In the genomic region with DNA sequence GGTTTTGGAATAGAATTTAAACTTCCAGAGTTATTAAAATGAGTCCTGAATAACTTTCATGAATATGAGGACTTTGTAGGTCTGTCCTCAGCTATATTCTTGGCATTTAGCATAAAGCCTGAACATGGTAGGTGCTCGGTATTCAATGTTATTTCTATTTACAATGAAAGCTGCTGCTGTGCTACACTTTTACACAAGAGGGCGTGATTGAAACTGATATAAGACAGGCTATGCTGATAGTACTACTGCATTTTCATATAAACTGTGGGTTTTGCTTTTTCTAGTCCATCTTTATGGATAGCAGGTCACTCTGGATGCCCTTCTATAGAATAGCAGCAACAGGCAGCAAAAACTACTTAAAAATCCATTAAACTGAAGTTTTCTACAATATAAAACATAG, we compare ENCODE assay signal across 11 cellular contexts. TPM values are rescaled to one million over a fixed set of nuclear protein-coding genes. Genes with fewer than 3 reads are reported as not detected.
DNase-seq lines count a peak whose midpoint lies in the region; TF ChIP-seq lines count a peak whose summit lies in the region.
"Had no signal": no experiment of that assay in that cellular context is flagged by ENCODE, and none has a peak within 500 bp of the region (broad histone marks: within the 10 kb centered on the region; RNA-seq: fewer than 3 reads in every experiment).

No MANE protein-coding gene starts in this region.

- H4K20me1 ChIP-seq in H9 (ENCODE audit: control insufficient read depth, insufficient read depth, insufficient read length) (no peaks in the 10 kb centered on the region), OCI-LY7 (ENCODE audit: insufficient read depth, low read length) (no peaks in the 10 kb centered on the region)

- H3K27ac Mint-ChIP-seq in H9, result no peak overlapping the region

- no peak overlapping the region for H3K4me3 Mint-ChIP-seq in H9

- H3K4me1 ChIP-seq in H9 (ENCODE audit: insufficient read depth, low read length), result no peaks in the 10 kb centered on the region
- peaks cover 3% of the 10 kb centered on the region for H3K4me1 ChIP-seq in OCI-LY7 (ENCODE audit: insufficient read depth, low read length, poor library complexity, severe bottlenecking)
- no peaks in the 10 kb centered on the region for H3K4me1 ChIP-seq in suprapubic skin

- no peaks in the 10 kb centered on the region for H3K36me3 Mint-ChIP-seq in H9 (ENCODE audit: insufficient read depth in 1 of 3, low read depth in 3 of 3)

- intact Hi-C loops in OCI-LY7 (cut with micrococcal nuclease; ENCODE audit: unreplicated experiment), result no loop called here

- H3K27me3 ChIP-seq in H9 (ENCODE audit: insufficient read depth, low read length), result no peaks in the 10 kb centered on the region
- H3K27me3 ChIP-seq in kidney epithelial cell (ENCODE audit: control insufficient read depth, insufficient read depth, low read length), result no peaks in the 10 kb centered on the region
- H3K27me3 ChIP-seq in suprapubic skin, result no peaks in the 10 kb centered on the region

- no peak overlapping the region for H4K5ac ChIP-seq in H9 (ENCODE audit: insufficient read length, low read depth, low read length)

- no peak overlapping the region for H3K27ac ChIP-seq in H9 (ENCODE audit: insufficient read length, low read depth, low read length)
- no peak overlapping the region for H3K27ac ChIP-seq in OCI-LY7 (ENCODE audit: low read depth, low read length, poor library complexity, severe bottlenecking)
- H3K27ac ChIP-seq in suprapubic skin, result no peak overlapping the region

- no peak overlapping the region for H3K4ac ChIP-seq in H9 (ENCODE audit: low read depth, low read length)

- no peaks in the 10 kb centered on the region for H3K9me3 Mint-ChIP-seq in H9

- H3K4me3 ChIP-seq in OCI-LY7 (ENCODE audit: low read depth, low read length, poor library complexity, severe bottlenecking), result no peak overlapping the region
- H3K4me3 ChIP-seq in kidney epithelial cell (ENCODE audit: low read depth, low read length), result no peak overlapping the region
- no peak overlapping the region for H3K4me3 ChIP-seq in suprapubic skin
- H3K4me3 ChIP-seq: mucosa of descending colon had no signal

- H3K79me1 ChIP-seq in H9 (ENCODE audit: insufficient read depth, low read depth, low read length, poor library complexity, severe bottlenecking), result no peaks in the 10 kb centered on the region

- no peak overlapping the region for H4K91ac ChIP-seq in H9 (ENCODE audit: insufficient read length, low read depth, low read length)

- H2BK5ac ChIP-seq in H9 (ENCODE audit: insufficient read length, low read length), result no peak overlapping the region

- H2BK20ac ChIP-seq in H9 (ENCODE audit: low read depth, low read length, poor library complexity, severe bottlenecking), result no peak overlapping the region

- DNase-seq in H9, result no peak
- DNase-seq in OCI-LY7 (ENCODE audit: low spot score), result peak; percentile 40
- DNase-seq in kidney epithelial cell (ENCODE audit: low read depth), result no peak
- DNase-seq in effector CD4-positive, alpha-beta T cell, result no peak
- DNase-seq in suprapubic skin (ENCODE audit: low spot score in 2 of 2), result no peak
- DNase-seq in erythroblast (lab: John Stamatoyannopoulos, UW), result no peak
- no peak for DNase-seq in cortex of kidney (lab: John Stamatoyannopoulos, UW)
- DNase-seq: effector CD8-positive, alpha-beta T cell; NCI-H526 treated with DMSO at 0.1 percent for 48 hours had no signal

- H2BK12ac ChIP-seq in H9 (ENCODE audit: insufficient read length, low read depth, low read length), result no peak overlapping the region

- H3K36me3 ChIP-seq in OCI-LY7 (ENCODE audit: insufficient read depth, low read length) (no peaks in the 10 kb centered on the region), kidney epithelial cell (ENCODE audit: control insufficient read depth, insufficient read depth, low read length) (no peaks in the 10 kb centered on the region), suprapubic skin (no peaks in the 10 kb centered on the region)

- no peak for TF ChIP-seq POLR2A in suprapubic skin (IDR thresholded peaks at IDR 0.05)
- no peak for TF ChIP-seq POLR2A in erythroblast (IDR thresholded peaks at IDR 0.05; ENCODE audit: low read length)

- H3K23ac ChIP-seq in H9 (ENCODE audit: insufficient read length, low read depth, low read length), result no peak overlapping the region

- H4K8ac ChIP-seq in H9 (replicated peaks; ENCODE audit: insufficient read length, low read depth, low read length), result no peak overlapping the region

- H3K14ac ChIP-seq in H9 (ENCODE audit: insufficient read depth, low read length), result no peak overlapping the region

- H3K4me1 Mint-ChIP-seq in H9, result no peaks in the 10 kb centered on the region

- H3K23me2 ChIP-seq in H9 (ENCODE audit: insufficient read length, low read depth, low read length, poor library complexity, severe bottlenecking), result no peaks in the 10 kb centered on the region

- peak; percentile 45; the same call in 2 of the 3 replicates for TF ChIP-seq CTCF in GM12872 (IDR thresholded peaks at IDR 0.05; ENCODE audit: insufficient read depth, low read depth, low read length)
- TF ChIP-seq CTCF in H9 (conservative IDR thresholded peaks at IDR 0.05), result peak; percentile 47
- TF ChIP-seq CTCF in OCI-LY7 (conservative IDR thresholded peaks at IDR 0.05; ENCODE audit: low read length), result peak; percentile 78
- peak; percentile 45 for TF ChIP-seq CTCF in kidney epithelial cell (IDR thresholded peaks at IDR 0.05; ENCODE audit: insufficient read depth, low read length, poor library complexity, severe bottlenecking)
- no peak for TF ChIP-seq CTCF in suprapubic skin (IDR thresholded peaks at IDR 0.05)

- no peak overlapping the region for H2AK5ac ChIP-seq in H9 (ENCODE audit: insufficient read length, low read length)

- H2BK120ac ChIP-seq in H9 (ENCODE audit: low read depth, low read length, poor library complexity, severe bottlenecking), result no peak overlapping the region

- H3T11ph ChIP-seq in H9 (ENCODE audit: low read length), result no peak overlapping the region

- H3K4me2 ChIP-seq in H9 (ENCODE audit: insufficient read depth, insufficient read length, low read length) (no peak overlapping the region), OCI-LY7 (ENCODE audit: low read length) (no peak overlapping the region)

- no peak overlapping the region for H2BK15ac ChIP-seq in H9 (ENCODE audit: low read depth, low read length)

- H2AFZ ChIP-seq in H9 (ENCODE audit: low read length) (no peak overlapping the region), OCI-LY7 (ENCODE audit: low read length) (no peak overlapping the region)

- WGBS in H9 (ENCODE audit: extremely low coverage, insufficient read length, low lambda C conversion rate), result no CpG with 5 or more reads among the region's 2 CpGs
- WGBS in suprapubic skin, result 10% methylated on average over 2 of the region's 2 CpGs

- no peaks in the 10 kb centered on the region for H3K9me3 ChIP-seq in H9 (ENCODE audit: control insufficient read depth, low read depth, low read length)
- no peaks in the 10 kb centered on the region for H3K9me3 ChIP-seq in OCI-LY7 (ENCODE audit: low read length)
- H3K9me3 ChIP-seq in suprapubic skin, result no peaks in the 10 kb centered on the region
- H3K9me3 ChIP-seq: mucosa of descending colon had no signal

- CTCF ChIA-PET in OCI-LY7 (lab: Charles Lee; ENCODE audit: unreplicated experiment), result no interaction called here

- H3K56ac ChIP-seq in H9 (ENCODE audit: insufficient read length, low read depth, low read length), result no peak overlapping the region

- TF ChIP-seq EP300 in suprapubic skin (IDR thresholded peaks at IDR 0.05), result no peak

- no peak overlapping the region for H3K18ac ChIP-seq in H9 (ENCODE audit: insufficient read length, low read depth, low read length)

- H3K9me2 ChIP-seq in OCI-LY7 (ENCODE audit: insufficient read depth, low read length), result no peaks in the 10 kb centered on the region

- no peaks in the 10 kb centered on the region; the same call in 1 of the 2 replicates for H3K79me2 ChIP-seq in H9 (ENCODE audit: insufficient read depth, low read length)
- no peaks in the 10 kb centered on the region for H3K79me2 ChIP-seq in OCI-LY7 (ENCODE audit: insufficient read depth, low read depth, low read length)

- POLR2A ChIA-PET in OCI-LY7 (lab: Charles Lee), result interaction anchor here (0.6 to 1.3 kb wide), 2 partner anchors 13 to 381 kb away, joined by 3 read pairs; no protein-coding TSS in a partner anchor

- no peak overlapping the region for H3K9ac ChIP-seq in H9 (ENCODE audit: extremely low read depth, insufficient read length, low read length)

- H3K27me3 Mint-ChIP-seq in H9 (ENCODE audit: low read depth), result peaks cover 1% of the 10 kb centered on the region; the same call in 1 of the 2 replicates

- no TSS peak for BruUV-seq in OCI-LY7 (replicated peaks; lab: Mats Ljungman, UMichigan)

RNA-seq across cellular contexts. Expression of a gene that starts 12.3 kb away (rescaled TPM):
- total RNA-seq in H9 (2021) (4.8 and 5.4 TPM in 2 replicates), OCI-LY7 (2022) (11.2 and 12.1 TPM in 2 replicates), kidney epithelial cell (18.5 and 21.3 TPM in 2 replicates), suprapubic skin (10 to 100 TPM in 3 of 4 donors, 1 to 10 TPM in 1; 6.8 to 15.3 (median 13.0) TPM)
- total RNA-seq in OCI-LY7 (2014; rRNA removed; shearing (Covaris generic)), result 9.1 and 10.1 TPM in 2 replicates

Comparison
In these comparisons a context has a peak if more than half of its experiments do, and no peak if none do; other contexts are left out.
1. CTCF ChIP-seq: peak in GM12872 (single experiment), H9 (single experiment), OCI-LY7 (single experiment) and kidney epithelial cell (single experiment); none in suprapubic skin (0 of 2).